Comparison of ENCODE assay signal across 24 cellular contexts in genomic region chr3:134697830-134698699, GRCh38. TPM values are rescaled to one million over a fixed set of nuclear protein-coding genes. Genes with fewer than 3 reads are reported as not detected.
"Had no signal": no experiment of that assay in that cellular context is flagged by ENCODE, and none has a peak within 500 bp of the region (broad histone marks: within the 10 kb centered on the region; RNA-seq: fewer than 3 reads in every experiment).

No MANE protein-coding gene starts in this region.

- ATAC-seq: activated CD4-positive, CD25-positive, alpha-beta regulatory T cell treated with anti-CD3 and anti-CD28 coated beads, Interleukin-2, amount 50 U/mL, for 24 hours; naive thymus-derived CD8-positive, alpha-beta T cell had no signal

- H3K27me3 ChIP-seq: adrenal gland, ovary, sigmoid colon, SJSA1, upper lobe of left lung had no signal

- H3K27ac ChIP-seq: adrenal gland, ovary, SJSA1, upper lobe of left lung had no signal

- H3K4me1 ChIP-seq: adrenal gland, SJSA1, upper lobe of left lung had no signal

- FAIRE-seq: astrocyte, endothelial cell of umbilical vein had no signal

- H3K4me1 Mint-ChIP-seq: activated CD4-positive, alpha-beta T cell treated with anti-CD3 and anti-CD28 coated beads, Interleukin-2, amount 10 ng/mL, durations not matched to agents 7 days and 5 days; activated naive CD4-positive, alpha-beta T cell treated with anti-CD3 and anti-CD28 coated beads, Interleukin-2, amount 50 U/mL, for 24 hours; immature natural killer cell; naive thymus-derived CD8-positive, alpha-beta T cell had no signal

- H3K9me3 ChIP-seq: adrenal gland, ovary, sigmoid colon, SJSA1, upper lobe of left lung had no signal

- H3K27ac Mint-ChIP-seq: activated CD4-positive, alpha-beta T cell treated with anti-CD3 and anti-CD28 coated beads, Interleukin-2, amount 10 ng/mL, durations not matched to agents 7 days and 5 days; activated naive CD4-positive, alpha-beta T cell treated with anti-CD3 and anti-CD28 coated beads, Interleukin-2, amount 50 U/mL, for 24 hours; dendritic cell treated with granulocyte-macrophage colony-stimulating factor and Interleukin-4, amounts not matched to agents 40 ng/mL and 50 ng/mL, for 4 days; immature natural killer cell; naive thymus-derived CD8-positive, alpha-beta T cell; T-helper 1 cell treated with Interleukin-12 subunit alpha and Interleukin-12 subunit beta and Interleukin-4 antibody, amounts not matched to agents 30 μg/mL and 1 μg/mL, for 36 hours had no signal

- H3K36me3 Mint-ChIP-seq: activated naive CD4-positive, alpha-beta T cell treated with anti-CD3 and anti-CD28 coated beads, Interleukin-2, amount 50 U/mL, for 24 hours; immature natural killer cell; naive thymus-derived CD8-positive, alpha-beta T cell had no signal

- H3K9me3 Mint-ChIP-seq: activated CD4-positive, alpha-beta T cell treated with anti-CD3 and anti-CD28 coated beads, Interleukin-2, amount 10 ng/mL, durations not matched to agents 7 days and 5 days; activated naive CD4-positive, alpha-beta T cell treated with anti-CD3 and anti-CD28 coated beads, Interleukin-2, amount 50 U/mL, for 24 hours; dendritic cell treated with granulocyte-macrophage colony-stimulating factor and Interleukin-4, amounts not matched to agents 40 ng/mL and 50 ng/mL, for 4 days; T-helper 1 cell treated with Interleukin-12 subunit alpha and Interleukin-12 subunit beta and Interleukin-4 antibody, amounts not matched to agents 30 μg/mL and 1 μg/mL, for 36 hours had no signal

- H3K4me3 Mint-ChIP-seq: activated CD4-positive, alpha-beta T cell treated with anti-CD3 and anti-CD28 coated beads, Interleukin-2, amount 10 ng/mL, durations not matched to agents 7 days and 5 days; activated naive CD4-positive, alpha-beta T cell treated with anti-CD3 and anti-CD28 coated beads, Interleukin-2, amount 50 U/mL, for 24 hours; dendritic cell treated with granulocyte-macrophage colony-stimulating factor and Interleukin-4, amounts not matched to agents 40 ng/mL and 50 ng/mL, for 4 days; immature natural killer cell; naive thymus-derived CD8-positive, alpha-beta T cell; T-helper 1 cell treated with Interleukin-12 subunit alpha and Interleukin-12 subunit beta and Interleukin-4 antibody, amounts not matched to agents 30 μg/mL and 1 μg/mL, for 36 hours had no signal

- DNase-seq: activated CD4-positive, alpha-beta T cell treated with anti-CD3 and anti-CD28 coated beads, Interleukin-2, amount 10 ng/mL, durations not matched to agents 7 days and 5 days; activated CD8-positive, alpha-beta memory T cell treated with anti-CD3 and anti-CD28 coated beads, Interleukin-2, amount 50 U/mL, for 48 hours; activated gamma-delta T cell; adrenal gland; effector memory CD4-positive, alpha-beta T cell; foreskin fibroblast; glutamatergic neuron; immature natural killer cell; mesendoderm; naive thymus-derived CD8-positive, alpha-beta T cell; ovary; sigmoid colon; stimulated activated CD4-positive, alpha-beta T cell treated with anti-CD3 and anti-CD28 coated beads, Interleukin-12 subunit alpha, Interleukin-12 subunit beta, amount 100 ng/mL, for 4 hours; stimulated activated CD4-positive, alpha-beta T cell treated with anti-CD3 and anti-CD28 coated beads, Interleukin-1b, Interleukin-23, amount 100 ng/mL, for 48 hours; stimulated activated CD8-positive, alpha-beta memory T cell treated with anti-CD3 and anti-CD28 coated beads, Interleukin-4, amount 100 ng/mL, for 48 hours; stimulated activated naive CD4-positive, alpha-beta T cell treated with Interleukin-2 at 50 U/mL for 16 hours; upper lobe of left lung had no signal

- H3K36me3 ChIP-seq: adrenal gland, ovary, sigmoid colon, SJSA1, upper lobe of left lung had no signal

- H3K4me3 ChIP-seq: adrenal gland, ovary, sigmoid colon, SJSA1, upper lobe of left lung had no signal

RNA-seq across cellular contexts. Expression of gene KY, which starts 47.2 kb away (rescaled TPM):
- total RNA-seq: activated CD4-positive, alpha-beta T cell treated with anti-CD3 and anti-CD28 coated beads, Interleukin-2, amount 10 ng/mL, durations not matched to agents 7 days and 5 days; endothelial cell of umbilical vein; naive thymus-derived CD8-positive, alpha-beta T cell had no signal
- polyA plus RNA-seq: endothelial cell of umbilical vein; immature natural killer cell; naive thymus-derived CD8-positive, alpha-beta T cell had no signal
